1 cellular context compared by ENCODE assay signal in genomic region chr12:57219205-57219992, GRCh38.
TF ChIP-seq lines count a peak whose summit lies in the region.

No MANE protein-coding gene starts in this region.

TF ChIP-seq in H1, 55 proteins besides CTCF, POLR2A, EP300 and RAD21:
- TF ChIP-seq EZH2 (IDR thresholded peaks at IDR 0.05; ENCODE audit: low read depth, low read length, severe bottlenecking) (peak; percentile 78), EGR1 (IDR thresholded peaks at IDR 0.05; ENCODE audit: borderline replicate concordance, low read depth, low read length) (no peak), ASH2L (IDR thresholded peaks at IDR 0.05; ENCODE audit: low read length) (peak; percentile 5), SUZ12 (IDR thresholded peaks at IDR 0.05; ENCODE audit: low read length) (peak; percentile 76; the same call in 1 of the 2 replicates), SIX5 (IDR thresholded peaks at IDR 0.05; ENCODE audit: low read depth, low read length) (no peak)
TF ChIP-seq in H1: peak in this region for 3.
